Comparison of ENCODE assay signal across 31 cellular contexts in the genomic region with DNA sequence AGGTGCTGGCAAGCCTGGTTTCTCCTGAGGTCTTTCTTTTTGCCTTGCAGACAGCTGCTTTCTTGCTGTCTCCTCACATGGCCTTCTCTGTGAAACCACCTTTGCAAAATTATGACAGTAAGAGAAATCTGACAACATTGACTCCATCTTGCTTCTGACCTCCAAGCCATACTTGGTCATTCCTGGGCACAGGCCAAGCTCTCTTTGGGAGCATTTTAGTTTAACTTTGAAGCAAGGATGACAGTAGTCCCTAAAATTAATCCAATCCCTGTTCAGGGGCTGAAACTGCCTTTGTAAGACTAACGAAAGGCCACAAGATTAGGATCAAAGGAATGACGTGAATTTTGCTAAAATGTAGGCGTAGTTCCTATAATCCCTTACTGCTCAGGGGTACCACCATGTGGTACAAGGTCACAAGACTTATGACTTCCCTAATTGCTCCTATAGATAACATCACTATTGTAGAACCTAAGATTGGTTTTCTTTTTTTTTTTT.
"Had no signal": no experiment of that assay in that cellular context is flagged by ENCODE, and none has a peak within 500 bp of the region (broad histone marks: within the 10 kb centered on the region; RNA-seq: fewer than 3 reads in every experiment).

No MANE protein-coding gene starts in this region.

- H3K27ac ChIP-seq: adrenal gland, body of pancreas, esophagus squamous epithelium, gastroesophageal sphincter, heart right ventricle had no signal

- H3K9me3 Mint-ChIP-seq: activated CD4-positive, alpha-beta memory T cell treated with anti-CD3 and anti-CD28 coated beads for 36 hours; activated CD4-positive, alpha-beta T cell treated with anti-CD3 and anti-CD28 coated beads, Interleukin-2, amount 10 ng/mL, durations not matched to agents 24 days and 14 days; activated naive CD4-positive, alpha-beta T cell treated with anti-CD3 and anti-CD28 coated beads for 36 hours; activated naive CD4-positive, alpha-beta T cell treated with anti-CD3 and anti-CD28 coated beads, Interleukin-2, amount 50 U/mL, for 24 hours; activated naive CD8-positive, alpha-beta T cell treated with anti-CD3 and anti-CD28 coated beads for 36 hours; activated naive CD8-positive, alpha-beta T cell treated with anti-CD3 and anti-CD28 coated beads, Interleukin-2, amount 50 U/mL, for 24 hours; activated T-helper 1 cell treated with anti-CD3 and anti-CD28 coated beads, Interleukin-12 subunit alpha, Interleukin-12 subunit beta, Interleukin-2, Interleukin-4 antibody, amounts not matched to agents 30 ng/mL and 10 ng/mL and 1 ng/mL, durations not matched to agents 14 hours and 24 hours and 36 hours; activated T-helper 2 cell treated with anti-CD3 and anti-CD28 coated beads, Interferon-gamma antibody, Interleukin-2, Interleukin-4, amounts not matched to agents 10 μg/mL and 5 μg/mL and 100 μg/mL, durations not matched to agents 14 hours and 24 hours and 36 hours; effector memory CD8-positive, alpha-beta T cell had no signal

- H3K27ac Mint-ChIP-seq: activated CD4-positive, alpha-beta memory T cell treated with anti-CD3 and anti-CD28 coated beads for 36 hours; activated CD4-positive, alpha-beta T cell treated with anti-CD3 and anti-CD28 coated beads for 36 hours; activated CD4-positive, alpha-beta T cell treated with anti-CD3 and anti-CD28 coated beads, Interleukin-2, amount 10 ng/mL, durations not matched to agents 24 days and 14 days; activated CD8-positive, alpha-beta memory T cell treated with anti-CD3 and anti-CD28 coated beads, Interleukin-2, amount 10 ng/mL, durations not matched to agents 7 days and 5 days; activated CD8-positive, alpha-beta T cell treated with anti-CD3 and anti-CD28 coated beads, Interleukin-2, amount 10 ng/mL, durations not matched to agents 7 days and 5 days; activated naive CD4-positive, alpha-beta T cell treated with anti-CD3 and anti-CD28 coated beads for 36 hours; activated naive CD4-positive, alpha-beta T cell treated with anti-CD3 and anti-CD28 coated beads, Interleukin-2, amount 50 U/mL, for 24 hours; activated naive CD8-positive, alpha-beta T cell treated with anti-CD3 and anti-CD28 coated beads for 36 hours; activated naive CD8-positive, alpha-beta T cell treated with anti-CD3 and anti-CD28 coated beads, Interleukin-2, amount 50 U/mL, for 24 hours; activated T-helper 1 cell treated with anti-CD3 and anti-CD28 coated beads, Interleukin-12 subunit alpha, Interleukin-12 subunit beta, Interleukin-2, Interleukin-4 antibody, amounts not matched to agents 30 ng/mL and 10 ng/mL and 1 ng/mL, durations not matched to agents 14 hours and 24 hours and 36 hours; activated T-helper 2 cell treated with anti-CD3 and anti-CD28 coated beads, Interferon-gamma antibody, Interleukin-2, Interleukin-4, amounts not matched to agents 10 μg/mL and 5 μg/mL and 100 μg/mL, durations not matched to agents 14 hours and 24 hours and 36 hours; effector memory CD8-positive, alpha-beta T cell had no signal

- H3K4me1 ChIP-seq: adrenal gland, body of pancreas, esophagus squamous epithelium, gastroesophageal sphincter had no signal

- H3K4me3 ChIP-seq: adrenal gland, body of pancreas, esophagus squamous epithelium, gastroesophageal sphincter, heart right ventricle had no signal

- H3K9me3 ChIP-seq: adrenal gland, body of pancreas, esophagus squamous epithelium, gastroesophageal sphincter, heart right ventricle had no signal

- H3K36me3 ChIP-seq: adrenal gland, esophagus squamous epithelium, gastroesophageal sphincter, heart right ventricle had no signal

- H3K27me3 ChIP-seq: adrenal gland, body of pancreas, esophagus squamous epithelium, heart right ventricle had no signal

- H3K4me1 Mint-ChIP-seq: activated naive CD4-positive, alpha-beta T cell treated with anti-CD3 and anti-CD28 coated beads, Interleukin-2, amount 50 U/mL, for 24 hours had no signal

- H3K4me3 Mint-ChIP-seq: activated CD4-positive, alpha-beta memory T cell treated with anti-CD3 and anti-CD28 coated beads for 36 hours; activated CD4-positive, alpha-beta T cell treated with anti-CD3 and anti-CD28 coated beads for 36 hours; activated CD4-positive, alpha-beta T cell treated with anti-CD3 and anti-CD28 coated beads, Interleukin-2, amount 10 ng/mL, durations not matched to agents 24 days and 14 days; activated CD8-positive, alpha-beta memory T cell treated with anti-CD3 and anti-CD28 coated beads, Interleukin-2, amount 10 ng/mL, durations not matched to agents 7 days and 5 days; activated CD8-positive, alpha-beta T cell treated with anti-CD3 and anti-CD28 coated beads, Interleukin-2, amount 10 ng/mL, durations not matched to agents 7 days and 5 days; activated naive CD4-positive, alpha-beta T cell treated with anti-CD3 and anti-CD28 coated beads for 36 hours; activated naive CD4-positive, alpha-beta T cell treated with anti-CD3 and anti-CD28 coated beads, Interleukin-2, amount 50 U/mL, for 24 hours; activated naive CD8-positive, alpha-beta T cell treated with anti-CD3 and anti-CD28 coated beads for 36 hours; activated naive CD8-positive, alpha-beta T cell treated with anti-CD3 and anti-CD28 coated beads, Interleukin-2, amount 50 U/mL, for 24 hours; activated T-helper 1 cell treated with anti-CD3 and anti-CD28 coated beads, Interleukin-12 subunit alpha, Interleukin-12 subunit beta, Interleukin-2, Interleukin-4 antibody, amounts not matched to agents 30 ng/mL and 10 ng/mL and 1 ng/mL, durations not matched to agents 14 hours and 24 hours and 36 hours; effector memory CD8-positive, alpha-beta T cell had no signal

- DNase-seq: activated CD4-positive, alpha-beta memory T cell treated with anti-CD3 and anti-CD28 coated beads for 36 hours; activated CD4-positive, alpha-beta T cell treated with anti-CD3 and anti-CD28 coated beads for 36 hours; activated CD4-positive, alpha-beta T cell treated with anti-CD3 and anti-CD28 coated beads, Interleukin-2, amount 10 ng/mL, durations not matched to agents 24 days and 14 days; activated CD4-positive, CD25-positive, alpha-beta regulatory T cell; activated CD4-positive, CD25-positive, alpha-beta regulatory T cell treated with anti-CD3 and anti-CD28 coated beads, Interleukin-2, amount 50 U/mL, for 72 hours; activated CD8-positive, alpha-beta memory T cell treated with anti-CD3 and anti-CD28 coated beads, Interleukin-2, amount 10 ng/mL, durations not matched to agents 7 days and 5 days; activated CD8-positive, alpha-beta memory T cell treated with anti-CD3 and anti-CD28 coated beads, Interleukin-2, amount 50 U/mL, for 4 hours; activated CD8-positive, alpha-beta T cell treated with anti-CD3 and anti-CD28 coated beads, Interleukin-2, amount 10 ng/mL, durations not matched to agents 7 days and 5 days; activated effector memory CD4-positive, alpha-beta T cell treated with anti-CD3 and anti-CD28 coated beads, Interleukin-2, amount 50 U/mL, for 16 hours; activated naive CD4-positive, alpha-beta T cell treated with anti-CD3 and anti-CD28 coated beads for 36 hours; activated naive CD8-positive, alpha-beta T cell treated with anti-CD3 and anti-CD28 coated beads for 36 hours; activated naive CD8-positive, alpha-beta T cell treated with anti-CD3 and anti-CD28 coated beads, Interleukin-2, amount 50 U/mL, for 24 hours; activated T-cell treated with anti-CD3 and anti-CD28 coated beads, Interleukin-2, amount 50 U/mL, for 1 hour; activated T-cell treated with anti-CD3 and anti-CD28 coated beads, Interleukin-2, amount 50 U/mL, for 48 hours; adrenal gland; amygdala; aorta; body of pancreas; caudate nucleus; cortex of kidney; dermis blood vessel endothelial cell; effector CD4-positive, alpha-beta T cell; effector memory CD8-positive, alpha-beta T cell; esophagus squamous epithelium; foreskin melanocyte; heart right ventricle; T-helper 2 cell had no signal

- H3K36me3 Mint-ChIP-seq: activated CD4-positive, alpha-beta memory T cell treated with anti-CD3 and anti-CD28 coated beads for 36 hours; activated CD8-positive, alpha-beta memory T cell treated with anti-CD3 and anti-CD28 coated beads, Interleukin-2, amount 10 ng/mL, durations not matched to agents 7 days and 5 days; activated naive CD4-positive, alpha-beta T cell treated with anti-CD3 and anti-CD28 coated beads, Interleukin-2, amount 50 U/mL, for 24 hours; activated naive CD8-positive, alpha-beta T cell treated with anti-CD3 and anti-CD28 coated beads for 36 hours had no signal

- ATAC-seq: activated CD4-positive, alpha-beta T cell treated with anti-CD3 and anti-CD28 coated beads for 36 hours; activated CD8-positive, alpha-beta memory T cell treated with anti-CD3 and anti-CD28 coated beads, Interleukin-2, amount 10 ng/mL, durations not matched to agents 7 days and 5 days; activated CD8-positive, alpha-beta T cell treated with anti-CD3 and anti-CD28 coated beads, Interleukin-2, amount 10 ng/mL, durations not matched to agents 7 days and 5 days; activated naive CD8-positive, alpha-beta T cell treated with anti-CD3 and anti-CD28 coated beads, Interleukin-2, amount 50 U/mL, for 24 hours; body of pancreas; effector memory CD8-positive, alpha-beta T cell; gastroesophageal sphincter; heart right ventricle had no signal
